In the genomic region with DNA sequence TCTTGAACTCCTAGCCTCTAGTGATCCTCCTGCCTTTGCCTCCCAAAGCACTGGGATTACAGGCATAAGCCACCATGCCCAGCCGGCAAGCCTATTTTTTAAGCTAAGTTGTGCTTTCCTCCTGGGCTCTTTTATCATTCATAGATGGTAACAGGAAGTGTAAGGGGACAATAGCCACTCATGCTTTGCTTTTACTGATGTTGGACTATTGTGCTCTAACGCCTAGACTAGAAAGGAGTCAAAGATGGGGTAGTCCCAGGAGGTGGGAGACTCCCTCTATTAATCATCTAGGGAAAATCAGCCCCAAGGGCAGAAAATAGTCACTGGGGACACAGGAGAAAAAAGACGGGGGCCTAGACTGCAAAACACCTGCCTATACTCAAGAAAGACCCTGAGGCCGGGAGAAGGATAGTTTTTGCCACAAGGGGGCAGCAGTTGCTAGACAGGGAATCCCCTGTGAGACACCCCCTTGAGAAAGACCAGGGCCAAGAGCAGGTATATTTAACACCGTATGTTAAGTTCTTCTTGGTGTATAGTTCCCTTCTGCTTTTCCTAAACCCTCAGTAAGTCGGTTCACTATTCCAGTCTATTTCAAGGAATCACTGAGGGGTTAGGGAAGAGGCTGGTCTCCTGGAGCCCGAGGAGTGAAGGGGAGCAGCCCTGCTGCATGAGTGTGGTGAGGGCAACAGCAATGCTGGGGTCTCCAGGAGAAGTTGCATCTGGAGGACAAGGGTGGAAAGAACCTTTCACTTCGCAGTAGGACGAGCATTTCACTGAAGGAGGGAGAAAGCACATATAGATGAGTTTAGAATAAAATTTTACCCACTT, we compare ENCODE assay signal across 8 cellular contexts. TPM values are rescaled to one million over a fixed set of nuclear protein-coding genes. Genes with fewer than 3 reads are reported as not detected.
DNase-seq lines count a peak whose midpoint lies in the region; ATAC-seq and TF ChIP-seq lines count a peak whose summit lies in the region.

No MANE protein-coding gene starts in this region.

- TF ChIP-seq EP300 in stomach (IDR thresholded peaks at IDR 0.05) = no peak

- POLR2A ChIA-PET in naive thymus-derived CD4-positive, alpha-beta T cell (lab: Charles Lee) = interaction anchor here (1.1 kb wide), 1 partner anchor 51 kb away, joined by 3 read pairs; no protein-coding TSS in a partner anchor

- no peaks in the 10 kb centered on the region for H3K36me3 Mint-ChIP-seq in naive thymus-derived CD4-positive, alpha-beta T cell

- H3K27me3 ChIP-seq in naive thymus-derived CD4-positive, alpha-beta T cell (ENCODE audit: control insufficient read depth in 2 of 2, insufficient read depth in 2 of 2, low read length in 2 of 2) = no peaks in the 10 kb centered on the region
- H3K27me3 ChIP-seq in stomach = peaks cover 0 to 16% (median 0%) of the 10 kb centered on the region in 3 donors

- WGBS in stomach, 5 donors = 43 to 51% (median 43%) methylated on average over 9 of the region's 9 CpGs

- peaks cover 28 to 41% (median 38%) of the 10 kb centered on the region in 7 donors for H3K4me1 Mint-ChIP-seq in naive thymus-derived CD4-positive, alpha-beta T cell

- TF ChIP-seq CTCF in AG09319 (IDR thresholded peaks at IDR 0.05; ENCODE audit: low read depth, low read length) (peak; percentile 62), stomach (IDR thresholded peaks at IDR 0.05) (peak in 4 of 7 experiments; percentile 48 to 74 (median 59))

- no peaks in the 10 kb centered on the region for H3K36me3 ChIP-seq in naive thymus-derived CD4-positive, alpha-beta T cell (ENCODE audit: control insufficient read depth in 2 of 3, insufficient read depth in 3 of 3, low read length in 3 of 3)
- no peaks in the 10 kb centered on the region for H3K36me3 ChIP-seq in stomach

- H3K9me3 Mint-ChIP-seq in naive thymus-derived CD4-positive, alpha-beta T cell = no peaks in the 10 kb centered on the region

- CTCF ChIA-PET in naive thymus-derived CD4-positive, alpha-beta T cell (lab: Charles Lee) = interaction anchor here (0.8 to 2.5 kb wide), 2 partner anchors 17 to 187 kb away, joined by 3 to 5 read pairs; no protein-coding TSS in a partner anchor

- ATAC-seq in GM18858 (IDR thresholded peaks at IDR 0.05; ENCODE audit: unreplicated experiment) (peak; percentile 51), GM18870 (IDR thresholded peaks at IDR 0.05; ENCODE audit: unreplicated experiment) (no peak)
- peak; percentile 69 for ATAC-seq in naive thymus-derived CD4-positive, alpha-beta T cell

- TF ChIP-seq POLR2A in stomach (IDR thresholded peaks at IDR 0.05) = no peak

- H3K4me1 ChIP-seq in naive thymus-derived CD4-positive, alpha-beta T cell (ENCODE audit: control insufficient read depth in 2 of 2, insufficient read depth in 2 of 2, low read length in 2 of 2) = peaks cover 19 to 26% of the 10 kb centered on the region in 2 donors
- peaks cover 0 to 14% (median 0%) of the 10 kb centered on the region in 4 donors for H3K4me1 ChIP-seq in stomach

- peaks cover 0 to 51% (median 6%) of the 10 kb centered on the region in 5 donors for H3K27me3 Mint-ChIP-seq in naive thymus-derived CD4-positive, alpha-beta T cell

- peak overlapping the region in 3 of 10 donors; percentile 7 to 34 (median 21) for H3K4me3 Mint-ChIP-seq in naive thymus-derived CD4-positive, alpha-beta T cell

- no peak overlapping the region for H3K4me3 ChIP-seq in naive thymus-derived CD4-positive, alpha-beta T cell (ENCODE audit: low read length)
- no peak overlapping the region for H3K4me3 ChIP-seq in stomach

- DNase-seq in AG09319 (ENCODE audit: extremely low read depth, low read depth) = no peak
- peak; percentile 14 for DNase-seq in NCI-H226
- DNase-seq in activated CD4-positive, alpha-beta T cell treated with anti-CD3 and anti-CD28 coated beads for 4 hours = peak; percentile 59 to 77
- DNase-seq in ecto neural progenitor cell (ENCODE audit: low spot score) = peak; percentile 73
- DNase-seq in naive thymus-derived CD4-positive, alpha-beta T cell = peak; percentile 28 to 62 (median 52)
- DNase-seq in stomach = peak; percentile 73

- H3K9me3 ChIP-seq in naive thymus-derived CD4-positive, alpha-beta T cell (ENCODE audit: control insufficient read depth in 2 of 3, low read length in 3 of 3) = no peaks in the 10 kb centered on the region
- no peaks in the 10 kb centered on the region for H3K9me3 ChIP-seq in stomach

- H3K27ac ChIP-seq in naive thymus-derived CD4-positive, alpha-beta T cell (ENCODE audit: low read depth, low read length) = no peak overlapping the region
- H3K27ac ChIP-seq in stomach = no peak overlapping the region

- H3K27ac Mint-ChIP-seq in naive thymus-derived CD4-positive, alpha-beta T cell = peak overlapping the region in 2 of 9 donors; percentile 19 to 37

- intact Hi-C loops in naive thymus-derived CD4-positive, alpha-beta T cell (cut with micrococcal nuclease) = loop anchor here (1.0 to 5.0 kb wide), 3 partner anchors 88 to 101 kb away; a partner anchor contains a TSS
- intact Hi-C loops in stomach (cut with DNase I; ENCODE audit: low total_unique reads) = no loop called here

RNA-seq across cellular contexts. Expression of a gene that starts 2.1 kb away (rescaled TPM):
- 1 to 10 TPM in 1 of 5 experiments, under 1 TPM in 2, not detected in 2; 0.16 to 1.0 (median 0.29) TPM for total RNA-seq in naive thymus-derived CD4-positive, alpha-beta T cell
- polyA plus RNA-seq in naive thymus-derived CD4-positive, alpha-beta T cell = under 1 TPM in 1 of 2 donors, not detected in 1; 0.20 TPM
- total RNA-seq in stomach = under 1 TPM in 3 of 5 donors, not detected in 2; 0.37 to 0.87 (median 0.45) TPM
- under 1 TPM; 0.03 to 0.62 (median 0.61) TPM for polyA plus RNA-seq in stomach

RNA-seq across cellular contexts. Expression of a gene that starts 43.0 kb away (rescaled TPM):
- total RNA-seq in naive thymus-derived CD4-positive, alpha-beta T cell = 1 to 10 TPM in 1 of 5 experiments, under 1 TPM in 2, not detected in 2; 0.13 to 3.0 (median 0.73) TPM
- polyA plus RNA-seq in naive thymus-derived CD4-positive, alpha-beta T cell = not detected
- 1 to 10 TPM in 1 of 5 donors, under 1 TPM in 1, not detected in 3; 0.37 to 1.2 TPM for total RNA-seq in stomach
- polyA plus RNA-seq in stomach = 1 to 10 TPM; 1.2 to 2.3 (median 2.1) TPM

RNA-seq across cellular contexts. Expression of a gene that starts 48.1 kb away (rescaled TPM):
- 100 to 1,000 TPM; 330 to 694 (median 368) TPM for total RNA-seq in naive thymus-derived CD4-positive, alpha-beta T cell
- polyA plus RNA-seq in naive thymus-derived CD4-positive, alpha-beta T cell = 100 to 1,000 TPM; 628 to 638 TPM
- 100 to 1,000 TPM in 4 of 5 donors, 10 to 100 TPM in 1; 92.1 to 456 (median 234) TPM for total RNA-seq in stomach
- polyA plus RNA-seq in stomach = 100 to 1,000 TPM; 188 to 384 (median 278) TPM
